19 cellular contexts compared by ENCODE assay signal in genomic region chr11:92376680-92377079, GRCh38.
DNase-seq lines count a peak whose midpoint lies in the region; ATAC-seq, FAIRE-seq and TF ChIP-seq lines count a peak whose summit lies in the region.
"Had no signal": no experiment of that assay in that cellular context is flagged by ENCODE, and none has a peak within 500 bp of the region (broad histone marks: within the 10 kb centered on the region; RNA-seq: fewer than 3 reads in every experiment).

No MANE protein-coding gene starts in this region.

- CTCF ChIA-PET in HepG2 (lab: Yijun Ruan, JAX; ENCODE audit: low intra/inter-chr PET ratio, low total read pairs), result no interaction called here

- no peak for TF ChIP-seq POLR2A in HepG2 (IDR thresholded peaks at IDR 0.05; ENCODE audit: insufficient read depth in 1 of 2, low read depth in 2 of 2, low read length in 2 of 2)
- no peak for TF ChIP-seq POLR2A in right lobe of liver (IDR thresholded peaks at IDR 0.05)

- no peak overlapping the region for H2BK120ac ChIP-seq in mesenchymal stem cell (ENCODE audit: low read depth, low read length)

- no peak for DNase-seq in HepG2 (ENCODE audit: low spot score)
- no peak for DNase-seq in right lobe of liver
- DNase-seq in mesenchymal stem cell, result no peak
- DNase-seq in osteocyte (ENCODE audit: extremely low spot score, unreplicated experiment), result no peak
- no peak for DNase-seq in H4 (ENCODE audit: low spot score)
- DNase-seq: 8988T; CD8-positive, alpha-beta T cell; DMS 273 treated with DMSO at 0.1 percent for 48 hours; DMS53; DND-41; KBM-7 had no signal

- H3K4me1 Mint-ChIP-seq in brain (peaks cover 38% of the 10 kb centered on the region), osteocyte (ENCODE audit: unreplicated experiment) (peaks cover 43% of the 10 kb centered on the region)
- H3K4me1 Mint-ChIP-seq: B cell had no signal

- H3K27me3 ChIP-seq in HepG2 (ENCODE audit: control insufficient read depth in 1 of 2, insufficient read depth in 2 of 2, low read length in 2 of 2) (no peaks in the 10 kb centered on the region), right lobe of liver (no peaks in the 10 kb centered on the region), mesenchymal stem cell (ENCODE audit: control insufficient read depth in 1 of 2, insufficient read depth in 1 of 2, low read length in 2 of 2) (no peaks in the 10 kb centered on the region)
- H3K27me3 ChIP-seq: BLaER1 treated with 17β-estradiol and CSF1 and Interleukin-3, amounts not matched to agents 10 nM and 100 nM had no signal

- H3K27ac ChIP-seq in HepG2 (ENCODE audit: extremely low read length, insufficient read depth, low read length), result no peak overlapping the region
- no peak overlapping the region for H3K27ac ChIP-seq in right lobe of liver
- H3K27ac ChIP-seq in mesenchymal stem cell (ENCODE audit: low read length, poor library complexity, severe bottlenecking), result peak overlapping the region; percentile 88
- H3K27ac ChIP-seq: BLaER1 treated with 17β-estradiol and CSF1 and Interleukin-3, amounts not matched to agents 10 nM and 100 nM had no signal

- intact Hi-C loops in HepG2 (cut with micrococcal nuclease; ENCODE audit: unreplicated experiment), result no loop called here
- intact Hi-C loops in right lobe of liver (cut with DNase I), result no loop called here

- H3K4me2 ChIP-seq in HepG2 (ENCODE audit: low read depth, low read length) (no peak overlapping the region), mesenchymal stem cell (ENCODE audit: low read length, poor library complexity, severe bottlenecking) (no peak overlapping the region)
- H3K4me2 ChIP-seq: BLaER1 treated with 17β-estradiol and CSF1 and Interleukin-3, amounts not matched to agents 10 nM and 100 nM had no signal

- no peaks in the 10 kb centered on the region for H3K36me3 Mint-ChIP-seq in brain
- H3K36me3 Mint-ChIP-seq in osteocyte (ENCODE audit: unreplicated experiment), result no peaks in the 10 kb centered on the region
- H3K36me3 Mint-ChIP-seq: CD8-positive, alpha-beta T cell had no signal

- no peaks in the 10 kb centered on the region for H3K36me3 ChIP-seq in HepG2 (replicated peaks in 1 of 2; ENCODE audit: control insufficient read depth in 1 of 2, insufficient read depth in 2 of 2, low read length in 2 of 2)
- H3K36me3 ChIP-seq in right lobe of liver, result no peaks in the 10 kb centered on the region
- no peaks in the 10 kb centered on the region for H3K36me3 ChIP-seq in mesenchymal stem cell (ENCODE audit: control insufficient read depth in 1 of 2, insufficient read depth in 2 of 2, low read depth in 1 of 2, low read length in 2 of 2)
- H3K36me3 ChIP-seq: BLaER1 treated with 17β-estradiol and CSF1 and Interleukin-3, amounts not matched to agents 10 nM and 100 nM; HAP-1 had no signal

- no peak overlapping the region for H4K91ac ChIP-seq in mesenchymal stem cell (ENCODE audit: low read length)

- H2BK15ac ChIP-seq in mesenchymal stem cell (ENCODE audit: low read depth, poor library complexity, severe bottlenecking), result no peak overlapping the region

- no peak overlapping the region for H3K18ac ChIP-seq in mesenchymal stem cell (ENCODE audit: low read depth in 1 of 2, low read length in 2 of 2)

- FAIRE-seq in HepG2 (lab: Jason Lieb, UNC), result no peak
- FAIRE-seq: GM12891, GM19239 had no signal

- peak overlapping the region; percentile 76 for H2BK5ac ChIP-seq in mesenchymal stem cell (ENCODE audit: low read depth, low read length, poor library complexity, severe bottlenecking)

- H3K14ac ChIP-seq in mesenchymal stem cell (ENCODE audit: low read length in 2 of 2), result no peak overlapping the region

- no peak for TF ChIP-seq RAD21 in HepG2 (CRISPR knock-in tag; IDR thresholded peaks at IDR 0.05)

- H3K9me3 Mint-ChIP-seq in brain, result peaks cover 0 to 2% (median 0%) of the 10 kb centered on the region in 5 experiments
- peaks cover 4% of the 10 kb centered on the region for H3K9me3 Mint-ChIP-seq in osteocyte (ENCODE audit: unreplicated experiment)
- H3K9me3 Mint-ChIP-seq: CD8-positive, alpha-beta T cell had no signal

- H3K79me2 ChIP-seq in HepG2 (ENCODE audit: insufficient read depth, low read length), result no peaks in the 10 kb centered on the region

- no peak overlapping the region for H4K8ac ChIP-seq in mesenchymal stem cell (ENCODE audit: low read length)

- WGBS in HepG2 (ENCODE audit: low lambda C conversion rate), result 0% methylated on average over 1 of the region's 1 CpG
- WGBS in right lobe of liver (ENCODE audit: insufficient coverage, low coverage, low lambda C conversion rate, missing lambda C conversion rate), result 77% methylated on average over 1 of the region's 1 CpG
- no CpG with 5 or more reads among the region's 1 CpG for WGBS in mesenchymal stem cell

- no peak overlapping the region for H2AK5ac ChIP-seq in mesenchymal stem cell (ENCODE audit: low read length, severe bottlenecking)

- BruUV-seq in HepG2 (replicated peaks; lab: Mats Ljungman, UMichigan), result no TSS peak

- POLR2A ChIA-PET in HepG2 (lab: Yijun Ruan, JAX), result no interaction called here

- in situ Hi-C loops in HepG2 (cut with HindIII; ENCODE audit: extremely low pct_ligation_motif_present, low pct_unique_long_range_greater_than_20kb), result no loop called here

- H3K9ac ChIP-seq in HepG2 (ENCODE audit: insufficient read depth, low read depth, low read length), result no peak overlapping the region
- H3K9ac ChIP-seq in mesenchymal stem cell (ENCODE audit: low read length), result no peak overlapping the region
- H3K9ac ChIP-seq: BLaER1 treated with 17β-estradiol and CSF1 and Interleukin-3, amounts not matched to agents 10 nM and 100 nM had no signal

- no peaks in the 10 kb centered on the region for H3K4me1 ChIP-seq in HepG2 (ENCODE audit: insufficient read depth, low read length)
- H3K4me1 ChIP-seq in right lobe of liver, result no peaks in the 10 kb centered on the region
- peaks cover 3% of the 10 kb centered on the region for H3K4me1 ChIP-seq in mesenchymal stem cell (ENCODE audit: control insufficient read depth, insufficient read depth, low read depth, low read length)
- H3K4me1 ChIP-seq: BLaER1 treated with 17β-estradiol and CSF1 and Interleukin-3, amounts not matched to agents 10 nM and 100 nM; HAP-1 had no signal

- H2AFZ ChIP-seq in HepG2 (ENCODE audit: low read length) (no peak overlapping the region), mesenchymal stem cell (ENCODE audit: low read depth, low read length) (no peak overlapping the region)

- H3K4me3 Mint-ChIP-seq in brain (peak overlapping the region in 1 of 5 experiments; percentile 27), osteocyte (ENCODE audit: unreplicated experiment) (no peak overlapping the region)
- H3K4me3 Mint-ChIP-seq: B cell; CD8-positive, alpha-beta T cell had no signal

- H3K79me1 ChIP-seq in mesenchymal stem cell (replicated peaks; ENCODE audit: low read length, poor library complexity, severe bottlenecking), result no peaks in the 10 kb centered on the region

- H3K27me3 Mint-ChIP-seq in brain (no peaks in the 10 kb centered on the region), osteocyte (ENCODE audit: unreplicated experiment) (no peaks in the 10 kb centered on the region)
- H3K27me3 Mint-ChIP-seq: B cell had no signal

- ATAC-seq in HepG2 (no peak), right lobe of liver (no peak), HG03135 (IDR thresholded peaks at IDR 0.05; ENCODE audit: unreplicated experiment) (no peak), HG03354 (IDR thresholded peaks at IDR 0.05; ENCODE audit: poor library complexity, severe bottlenecking, unreplicated experiment) (no peak)
- ATAC-seq: CD8-positive, alpha-beta T cell had no signal

- no peak overlapping the region for H3K4me3 ChIP-seq in HepG2 (replicated peaks in 1 of 3; ENCODE audit: insufficient read depth in 1 of 3, low read depth in 2 of 3, low read length in 3 of 3)
- H3K4me3 ChIP-seq in right lobe of liver, result no peak overlapping the region
- H3K4me3 ChIP-seq in mesenchymal stem cell (ENCODE audit: insufficient read depth in 1 of 2, low read depth in 1 of 2, low read length in 2 of 2), result no peak overlapping the region
- H3K4me3 ChIP-seq: BLaER1 treated with 17β-estradiol and CSF1 and Interleukin-3, amounts not matched to agents 10 nM and 100 nM; HAP-1 had no signal

- no peaks in the 10 kb centered on the region for H4K20me1 ChIP-seq in HepG2 (ENCODE audit: insufficient read depth, low read length)
- H4K20me1 ChIP-seq: BLaER1 treated with 17β-estradiol and CSF1 and Interleukin-3, amounts not matched to agents 10 nM and 100 nM had no signal

- no peak for TF ChIP-seq CTCF in HepG2 (CRISPR knock-in tag; IDR thresholded peaks at IDR 0.05)
- no peak for TF ChIP-seq CTCF in right lobe of liver (IDR thresholded peaks at IDR 0.05)
- TF ChIP-seq CTCF in brain (conservative IDR thresholded peaks at IDR 0.05), result no peak
- TF ChIP-seq CTCF in osteocyte (IDR thresholded peaks at IDR 0.05), result no peak

- H3K27ac Mint-ChIP-seq in brain (peak overlapping the region in 3 of 5 experiments; percentile 26 to 94 (median 87)), osteocyte (ENCODE audit: unreplicated experiment) (peak overlapping the region; percentile 24)
- H3K27ac Mint-ChIP-seq: B cell; CD8-positive, alpha-beta T cell had no signal

- H3K23ac ChIP-seq in mesenchymal stem cell (ENCODE audit: low read length in 2 of 2), result no peak overlapping the region

- no peaks in the 10 kb centered on the region for H3K9me3 ChIP-seq in HepG2 (ENCODE audit: low read length)
- no peaks in the 10 kb centered on the region for H3K9me3 ChIP-seq in right lobe of liver
- no peaks in the 10 kb centered on the region for H3K9me3 ChIP-seq in mesenchymal stem cell (ENCODE audit: control insufficient read depth, low read length)
- H3K9me3 ChIP-seq: BLaER1 treated with 17β-estradiol and CSF1 and Interleukin-3, amounts not matched to agents 10 nM and 100 nM; HAP-1 had no signal

- H3K4ac ChIP-seq in mesenchymal stem cell (ENCODE audit: low read depth in 1 of 2, low read length in 2 of 2), result no peak overlapping the region

- H2BK12ac ChIP-seq in mesenchymal stem cell (ENCODE audit: low read length in 2 of 2), result no peak overlapping the region

- no peak for TF ChIP-seq EP300 in HepG2 (IDR thresholded peaks at IDR 0.05; ENCODE audit: low read depth in 2 of 2, low read length in 2 of 2)
- no peak for TF ChIP-seq EP300 in HepG2 (CRISPR knock-in tag; IDR thresholded peaks at IDR 0.05; ENCODE audit: borderline replicate concordance)

TF ChIP-seq in HepG2, 621 proteins besides CTCF, POLR2A, EP300 and RAD21 (continues in another document):
- TF ChIP-seq FOXK2 (IDR thresholded peaks at IDR 0.05) (no peak), HMGA1 (CRISPR knock-in tag; conservative IDR thresholded peaks at IDR 0.05) (no peak), GMEB1 (CRISPR knock-in tag; IDR thresholded peaks at IDR 0.05; ENCODE audit: borderline replicate concordance) (no peak)
